In genomic region chr6:138654715-138655634, GRCh38 we compare ENCODE assay signal across 8 cellular contexts.
DNase-seq lines count a peak whose midpoint lies in the region; ATAC-seq and TF ChIP-seq lines count a peak whose summit lies in the region.

No MANE protein-coding gene starts in this region.

- POLR2A ChIA-PET in CD8-positive, alpha-beta T cell (lab: Charles Lee) = interaction anchor here (0.7 kb wide), 1 partner anchor 31 kb away, joined by 3 read pairs; no protein-coding TSS in a partner anchor

- no peaks in the 10 kb centered on the region for H3K36me3 Mint-ChIP-seq in CD8-positive, alpha-beta T cell

- H3K27ac Mint-ChIP-seq in CD8-positive, alpha-beta T cell = no peak overlapping the region

- DNase-seq in RPMI7951 (ENCODE audit: low read depth) (peak; percentile 68), foreskin melanocyte (peak; percentile 82), HuH-7 (ENCODE audit: low spot score) (no peak), NCI-H2171 treated with DMSO at 0.1 percent for 48 hours (lab: John Stamatoyannopoulos, UW) (no peak), Ammon's horn (ENCODE audit: low spot score) (no peak)
- no peak for DNase-seq in CD8-positive, alpha-beta T cell

- H3K4me1 Mint-ChIP-seq in CD8-positive, alpha-beta T cell (ENCODE audit: low read depth) = peaks cover 9% of the 10 kb centered on the region

- H3K9me3 ChIP-seq in CD8-positive, alpha-beta T cell (ENCODE audit: low read length) = no peaks in the 10 kb centered on the region

- peaks cover 12% of the 10 kb centered on the region for H3K27me3 Mint-ChIP-seq in CD8-positive, alpha-beta T cell (ENCODE audit: low read depth)

- no peaks in the 10 kb centered on the region for H3K4me1 ChIP-seq in CD8-positive, alpha-beta T cell (ENCODE audit: insufficient read depth, low read length)

- no peak overlapping the region for H3K4me3 ChIP-seq in CD8-positive, alpha-beta T cell (ENCODE audit: low read depth, low read length)

- no peaks in the 10 kb centered on the region for H3K36me3 ChIP-seq in CD8-positive, alpha-beta T cell (ENCODE audit: insufficient read depth, low read length)

- no peak for TF ChIP-seq CTCF in CD8-positive, alpha-beta T cell (IDR thresholded peaks at IDR 0.05)

- no peak overlapping the region for H3K4me3 Mint-ChIP-seq in CD8-positive, alpha-beta T cell

- no peaks in the 10 kb centered on the region for H3K27me3 ChIP-seq in CD8-positive, alpha-beta T cell (ENCODE audit: insufficient read depth, low read length)

- H3K9me3 Mint-ChIP-seq in CD8-positive, alpha-beta T cell = no peaks in the 10 kb centered on the region

- ATAC-seq in GM18867 (IDR thresholded peaks at IDR 0.05; ENCODE audit: unreplicated experiment) (peak; percentile 99), HG02623 (IDR thresholded peaks at IDR 0.05; ENCODE audit: unreplicated experiment) (peak; percentile 99)
- ATAC-seq in CD8-positive, alpha-beta T cell = no peak

- CTCF ChIA-PET in CD8-positive, alpha-beta T cell (lab: Charles Lee) = no interaction called here

- H3K27ac ChIP-seq in CD8-positive, alpha-beta T cell (ENCODE audit: low read depth, low read length) = no peak overlapping the region

- intact Hi-C loops in CD8-positive, alpha-beta T cell (cut with DNase I, micrococcal nuclease) = no loop called here

Comparison
In these comparisons a context has a peak if more than half of its experiments do, and no peak if none do; other contexts are left out.
1. DNase-seq: peak in RPMI7951 (single experiment) and foreskin melanocyte (single experiment); none in HuH-7 (single experiment), CD8-positive, alpha-beta T cell (0 of 7), NCI-H2171 treated with DMSO at 0.1 percent for 48 hours (single experiment) and Ammon's horn (single experiment).